Comparison of ENCODE assay signal across 15 cellular contexts in genomic region chr7:36726311-36726710, GRCh38. TPM values are rescaled to one million over a fixed set of nuclear protein-coding genes. Genes with fewer than 3 reads are reported as not detected.
DNase-seq lines count a peak whose midpoint lies in the region; ATAC-seq and TF ChIP-seq lines count a peak whose summit lies in the region.
"Had no signal": no experiment of that assay in that cellular context is flagged by ENCODE, and none has a peak within 500 bp of the region (broad histone marks: within the 10 kb centered on the region; RNA-seq: fewer than 3 reads in every experiment).

No MANE protein-coding gene starts in this region.

- no peak overlapping the region for H3K4me3 ChIP-seq in DND-41 (ENCODE audit: low read depth in 1 of 2, low read length in 2 of 2)
- H3K4me3 ChIP-seq: esophagus squamous epithelium had no signal

- H3K9me3 ChIP-seq in DND-41 (ENCODE audit: insufficient read depth, low read length, severe bottlenecking), result no peaks in the 10 kb centered on the region

- no peaks in the 10 kb centered on the region for H4K20me1 ChIP-seq in DND-41 (ENCODE audit: insufficient read depth, low read length)

- peaks cover 49% of the 10 kb centered on the region for H3K4me1 ChIP-seq in DND-41 (ENCODE audit: insufficient read depth, low read length)

- no peak overlapping the region for H2AFZ ChIP-seq in DND-41 (ENCODE audit: low read depth, low read length)

- H3K79me2 ChIP-seq in DND-41 (ENCODE audit: insufficient read depth, low read length), result no peaks in the 10 kb centered on the region

- no peak overlapping the region for H3K4me3 Mint-ChIP-seq in activated T-cell treated with anti-CD3 and anti-CD28 coated beads, Interleukin-2, amount 50 U/mL, for 4 hours
- H3K4me3 Mint-ChIP-seq in natural killer cell treated with Interleukin-12 subunit alpha and Interleukin-12 subunit beta and Interleukin-15 and Interleukin-18, amount 100 ng/mL, for 72 hours, result peak overlapping the region; percentile 89

- H3K27me3 Mint-ChIP-seq in activated T-cell treated with anti-CD3 and anti-CD28 coated beads, Interleukin-2, amount 50 U/mL, for 4 hours (ENCODE audit: low read depth), result no peaks in the 10 kb centered on the region
- no peaks in the 10 kb centered on the region for H3K27me3 Mint-ChIP-seq in natural killer cell treated with Interleukin-12 subunit alpha and Interleukin-12 subunit beta and Interleukin-15 and Interleukin-18, amount 100 ng/mL, for 72 hours

- H3K36me3 ChIP-seq in DND-41 (ENCODE audit: insufficient read depth, low read length), result no peaks in the 10 kb centered on the region
- H3K36me3 ChIP-seq: esophagus squamous epithelium had no signal

- DNase-seq in SIG-M5 treated with dmso at 0.1 percent for 504 hours (lab: John Stamatoyannopoulos, UW; ENCODE audit: unreplicated experiment) (peak; percentile 68), SIG-M5 (lab: John Stamatoyannopoulos, UW) (no peak), DND-41 (no peak), NAMALWA (ENCODE audit: low spot score) (no peak), middle frontal gyrus (ENCODE audit: extremely low spot score, low spot score) (no peak)
- DNase-seq in activated T-cell treated with anti-CD3 and anti-CD28 coated beads, Interleukin-2, amount 50 U/mL, for 4 hours, result no peak
- peak; percentile 72 for DNase-seq in natural killer cell treated with Interleukin-12 subunit alpha and Interleukin-12 subunit beta and Interleukin-15 and Interleukin-18, amount 100 ng/mL, for 72 hours (ENCODE audit: low spot score)
- DNase-seq: 8988T, COR-L47, esophagus squamous epithelium, islet precursor cell, NCI-H1417, NCI-H226 had no signal

- no peaks in the 10 kb centered on the region for H3K27me3 ChIP-seq in DND-41 (ENCODE audit: insufficient read depth, low read length, poor library complexity)
- H3K27me3 ChIP-seq: esophagus squamous epithelium had no signal

- H3K27ac Mint-ChIP-seq in natural killer cell treated with Interleukin-12 subunit alpha and Interleukin-12 subunit beta and Interleukin-15 and Interleukin-18, amount 100 ng/mL, for 72 hours, result peak overlapping the region; percentile 93 to 97

- peaks cover 63% of the 10 kb centered on the region for H3K4me1 Mint-ChIP-seq in activated T-cell treated with anti-CD3 and anti-CD28 coated beads, Interleukin-2, amount 50 U/mL, for 4 hours (ENCODE audit: low read depth)
- H3K4me1 Mint-ChIP-seq in natural killer cell treated with Interleukin-12 subunit alpha and Interleukin-12 subunit beta and Interleukin-15 and Interleukin-18, amount 100 ng/mL, for 72 hours (ENCODE audit: low read depth in 2 of 2), result peaks cover 64 to 84% of the 10 kb centered on the region in 2 donors

- no peak for TF ChIP-seq CTCF in DND-41 (IDR thresholded peaks at IDR 0.05; ENCODE audit: borderline replicate concordance, extremely low read depth, low read length, poor library complexity, severe bottlenecking)

- peak overlapping the region; percentile 8; the same call in 1 of the 2 replicates for H3K27ac ChIP-seq in DND-41 (ENCODE audit: low read length)
- H3K27ac ChIP-seq: esophagus squamous epithelium had no signal

- ATAC-seq in DND-41 (ENCODE audit: insufficient read depth, low read depth) (no peak), GM21717 (IDR thresholded peaks at IDR 0.05; ENCODE audit: unreplicated experiment) (no peak)
- ATAC-seq in activated T-cell treated with anti-CD3 and anti-CD28 coated beads, Interleukin-2, amount 50 U/mL, for 4 hours, result peak; percentile 20 to 23
- ATAC-seq in natural killer cell treated with Interleukin-12 subunit alpha and Interleukin-12 subunit beta and Interleukin-15 and Interleukin-18, amount 100 ng/mL, for 72 hours, result peak; percentile 63 to 77

- H3K9me3 Mint-ChIP-seq in activated T-cell treated with anti-CD3 and anti-CD28 coated beads, Interleukin-2, amount 50 U/mL, for 4 hours, result peaks cover 6% of the 10 kb centered on the region
- peaks cover 5% of the 10 kb centered on the region for H3K9me3 Mint-ChIP-seq in natural killer cell treated with Interleukin-12 subunit alpha and Interleukin-12 subunit beta and Interleukin-15 and Interleukin-18, amount 100 ng/mL, for 72 hours

- no peak overlapping the region for H3K4me2 ChIP-seq in DND-41 (ENCODE audit: insufficient read depth, low read length)

- H3K36me3 Mint-ChIP-seq in activated T-cell treated with anti-CD3 and anti-CD28 coated beads, Interleukin-2, amount 50 U/mL, for 4 hours (ENCODE audit: insufficient read depth), result peaks cover 2% of the 10 kb centered on the region
- peaks cover 40% of the 10 kb centered on the region for H3K36me3 Mint-ChIP-seq in natural killer cell treated with Interleukin-12 subunit alpha and Interleukin-12 subunit beta and Interleukin-15 and Interleukin-18, amount 100 ng/mL, for 72 hours

- H3K9ac ChIP-seq in DND-41 (ENCODE audit: low read depth, low read length), result no peak overlapping the region

RNA-seq across cellular contexts. Expression of gene AOAH, which starts 2.0 kb away (rescaled TPM):
- total RNA-seq in activated T-cell treated with anti-CD3 and anti-CD28 coated beads, Interleukin-2, amount 50 U/mL, for 4 hours, result 10 to 100 TPM in 1 of 3 donors, 1 to 10 TPM in 2; 5.5 to 14.3 (median 9.6) TPM
- total RNA-seq in natural killer cell treated with Interleukin-12 subunit alpha and Interleukin-12 subunit beta and Interleukin-15 and Interleukin-18, amount 100 ng/mL, for 72 hours, result 100 to 1,000 TPM; 108 to 136 TPM
- total RNA-seq: astrocyte had no signal

Comparison
In these comparisons a context has a peak if more than half of its experiments do, and no peak if none do; other contexts are left out.
1. DNase-seq: peak in SIG-M5 treated with dmso at 0.1 percent for 504 hours (single experiment) and natural killer cell treated with Interleukin-12 subunit alpha and Interleukin-12 subunit beta and Interleukin-15 and Interleukin-18, amount 100 ng/mL, for 72 hours (single experiment); none in SIG-M5 (single experiment), DND-41 (single experiment), activated T-cell treated with anti-CD3 and anti-CD28 coated beads, Interleukin-2, amount 50 U/mL, for 4 hours (single experiment), NAMALWA (single experiment) and middle frontal gyrus (single experiment).
2. ATAC-seq: peak in activated T-cell treated with anti-CD3 and anti-CD28 coated beads, Interleukin-2, amount 50 U/mL, for 4 hours (2 of 2) and natural killer cell treated with Interleukin-12 subunit alpha and Interleukin-12 subunit beta and Interleukin-15 and Interleukin-18, amount 100 ng/mL, for 72 hours (2 of 2); none in DND-41 (single experiment) and GM21717 (single experiment).
3. RNA of gene AOAH, which starts 2.0 kb away (total RNA-seq): 108 to 136 TPM in natural killer cell treated with Interleukin-12 subunit alpha and Interleukin-12 subunit beta and Interleukin-15 and Interleukin-18, amount 100 ng/mL, for 72 hours; 5.5 to 14.3 TPM in activated T-cell treated with anti-CD3 and anti-CD28 coated beads, Interleukin-2, amount 50 U/mL, for 4 hours; every median in the first group is over 4 times any median in the second.